8 cellular contexts compared by ENCODE assay signal in genomic region chr19:53424968-53425597, GRCh38. TPM values are rescaled to one million over a fixed set of nuclear protein-coding genes. Genes with fewer than 3 reads are reported as not detected.
A peak's percentile ranks its signal among the peaks of the same experiment; 100 is the strongest.
DNase-seq lines count a peak whose midpoint lies in the region; ATAC-seq and TF ChIP-seq lines count a peak whose summit lies in the region.

No MANE protein-coding gene starts in this region.

- ATAC-seq in lung (ENCODE audit: insufficient read depth, low FRiP score) = peak; percentile 94
- ATAC-seq in GM21515 (IDR thresholded peaks at IDR 0.05; ENCODE audit: unreplicated experiment) = no peak
- no peak for ATAC-seq in HG02588 (IDR thresholded peaks at IDR 0.05; ENCODE audit: unreplicated experiment)

- H3K27me3 ChIP-seq in lung (ENCODE audit: control insufficient read depth, insufficient read depth) = no peaks in the 10 kb centered on the region

- DNase-seq in NCI-H2227 (lab: John Stamatoyannopoulos, UW; ENCODE audit: unreplicated experiment) (peak; percentile 90), lung (ENCODE audit: low spot score) (peak; percentile 70)
- peak; percentile 66 to 74 for DNase-seq in activated CD4-positive, alpha-beta T cell treated with anti-CD3 and anti-CD28 coated beads, Interleukin-2, amount 50 U/mL, for 48 hours
- DNase-seq in effector CD4-positive, alpha-beta T cell = peak; percentile 60
- DNase-seq in stimulated activated CD8-positive, alpha-beta memory T cell treated with anti-CD3 and anti-CD28 coated beads, Interleukin-12 subunit alpha, Interleukin-12 subunit beta, amount 100 ng/mL, for 4 hours (ENCODE audit: low read depth) = peak; percentile 23

- peaks cover 0 to 2% of the 10 kb centered on the region in 2 donors for H3K4me1 ChIP-seq in lung (ENCODE audit: control insufficient read depth in 2 of 2, insufficient read depth in 2 of 2, low read length in 2 of 2)

- no peak overlapping the region for H3K4me3 ChIP-seq in lung

- H3K36me3 ChIP-seq in lung (ENCODE audit: control insufficient read depth in 2 of 2, insufficient read depth in 2 of 2, low read length in 2 of 2) = peaks cover 0 to 1% of the 10 kb centered on the region in 2 donors

- TF ChIP-seq CTCF in GM12872 (IDR thresholded peaks at IDR 0.05; ENCODE audit: insufficient read depth, low read depth, low read length) (peak; percentile 73), lung (IDR thresholded peaks at IDR 0.05; ENCODE audit: control extremely low read depth, extremely low read depth) (peak; percentile 78)

- WGBS in lung, 2 donors = 22% methylated on average over 9 of the region's 9 CpGs

- H3K27ac ChIP-seq in lung (ENCODE audit: low read depth in 1 of 2, low read length in 1 of 2) = no peak overlapping the region

- H3K9me3 ChIP-seq in lung (ENCODE audit: control insufficient read depth in 2 of 2, insufficient read depth in 1 of 2, low read length in 1 of 2) = no peaks in the 10 kb centered on the region

RNA-seq across cellular contexts. Expression of gene ZNF761, which starts 6.7 kb away (rescaled TPM):
- total RNA-seq in lung = 10 to 100 TPM in 1 of 2 donors, 1 to 10 TPM in 1; 7.9 to 11.4 TPM
- 1 to 10 TPM; 6.4 TPM for polyA plus RNA-seq in lung

RNA-seq across cellular contexts. Expression of gene ZNF765, which starts 30.1 kb away (rescaled TPM):
- total RNA-seq in lung = 10 to 100 TPM in 1 of 2 donors, 1 to 10 TPM in 1; 8.6 to 11.3 TPM
- polyA plus RNA-seq in lung = 1 to 10 TPM; 3.6 to 4.2 TPM

RNA-seq across cellular contexts. Expression of gene ZNF813, which starts 42.5 kb away (rescaled TPM):
- 1 to 10 TPM; 2.8 to 5.3 TPM for total RNA-seq in lung
- 1 to 10 TPM; 1.2 TPM for polyA plus RNA-seq in lung

RNA-seq across cellular contexts. Expression of gene ZNF525, which starts 59.6 kb away (rescaled TPM):
- total RNA-seq in lung = 10 to 100 TPM in 1 of 2 donors, 1 to 10 TPM in 1; 7.1 to 19.7 TPM
- polyA plus RNA-seq in lung = 1 to 10 TPM; 3.2 to 4.1 TPM

Comparison
In these comparisons a context has a peak if more than half of its experiments do, and no peak if none do; other contexts are left out.
1. DNase-seq: peak in every context shown above with its lines; median percentile 90 in NCI-H2227; 70 in activated CD4-positive, alpha-beta T cell treated with anti-CD3 and anti-CD28 coated beads, Interleukin-2, amount 50 U/mL, for 48 hours; 70 in lung; 60 in effector CD4-positive, alpha-beta T cell; 23 in stimulated activated CD8-positive, alpha-beta memory T cell treated with anti-CD3 and anti-CD28 coated beads, Interleukin-12 subunit alpha, Interleukin-12 subunit beta, amount 100 ng/mL, for 4 hours.